ENCODE assay signal across 19 cellular contexts in genomic region chr9:18115131-18115530, GRCh38.
DNase-seq lines count a peak whose midpoint lies in the region; ATAC-seq and TF ChIP-seq lines count a peak whose summit lies in the region.
"Had no signal": no experiment of that assay in that cellular context is flagged by ENCODE, and none has a peak within 500 bp of the region (broad histone marks: within the 10 kb centered on the region; RNA-seq: fewer than 3 reads in every experiment).

No MANE protein-coding gene starts in this region.

- H3K4me3 ChIP-seq in heart right ventricle (no peak overlapping the region), fibroblast of mammary gland (ENCODE audit: control insufficient read depth, low read depth, low read length) (no peak overlapping the region), ovary (no peak overlapping the region)
- H3K4me3 ChIP-seq: GM23338, MG63 had no signal

- intact Hi-C loops in left cardiac atrium (cut with DNase I), result no loop called here
- intact Hi-C loops in heart right ventricle (cut with DNase I), result no loop called here
- intact Hi-C loops in ovary (cut with DNase I), result no loop called here

- H3K4me1 ChIP-seq in heart right ventricle (no peaks in the 10 kb centered on the region), ovary (ENCODE audit: insufficient read depth) (peaks cover 1% of the 10 kb centered on the region)

- H3K27ac Mint-ChIP-seq in natural killer cell treated with Interleukin-12 subunit alpha and Interleukin-12 subunit beta and Interleukin-15 and Interleukin-18, amount 100 ng/mL, for 72 hours, result no peak overlapping the region
- H3K27ac Mint-ChIP-seq: CD4-positive, alpha-beta memory T cell; GM23338 had no signal

- H3K9me3 Mint-ChIP-seq in natural killer cell treated with Interleukin-12 subunit alpha and Interleukin-12 subunit beta and Interleukin-15 and Interleukin-18, amount 100 ng/mL, for 72 hours, result peaks cover 17% of the 10 kb centered on the region
- H3K9me3 Mint-ChIP-seq: GM23338 had no signal

- no peaks in the 10 kb centered on the region for H3K27me3 Mint-ChIP-seq in natural killer cell treated with Interleukin-12 subunit alpha and Interleukin-12 subunit beta and Interleukin-15 and Interleukin-18, amount 100 ng/mL, for 72 hours
- H3K27me3 Mint-ChIP-seq: CD4-positive, alpha-beta memory T cell had no signal

- H3K36me3 Mint-ChIP-seq in natural killer cell treated with Interleukin-12 subunit alpha and Interleukin-12 subunit beta and Interleukin-15 and Interleukin-18, amount 100 ng/mL, for 72 hours, result no peaks in the 10 kb centered on the region
- H3K36me3 Mint-ChIP-seq: CD4-positive, alpha-beta memory T cell had no signal

- DNase-seq in left cardiac atrium (no peak), heart right ventricle (no peak), fibroblast of mammary gland (ENCODE audit: low read depth) (peak; percentile 33), ovary (peak in 4 of 5 donors; percentile 22 to 43 (median 26)), globus pallidus (ENCODE audit: low spot score) (no peak), HCEC 1CT (no peak)
- no peak for DNase-seq in natural killer cell treated with Interleukin-12 subunit alpha and Interleukin-12 subunit beta and Interleukin-15 and Interleukin-18, amount 100 ng/mL, for 72 hours (ENCODE audit: low spot score)
- DNase-seq: CD4-positive, alpha-beta memory T cell; DND-41; GF-D8; MG63; NCI-H1092; NCI-H146; NCI-H2081; NCI-H510A treated with DMSO at 0.1 percent for 48 hours; NCI-H82 had no signal

- TF ChIP-seq CTCF in heart right ventricle (IDR thresholded peaks at IDR 0.05), result no peak
- no peak for TF ChIP-seq CTCF in fibroblast of mammary gland (conservative IDR thresholded peaks at IDR 0.05; ENCODE audit: control insufficient read depth, insufficient read depth, low read depth, low read length)
- TF ChIP-seq CTCF in ovary (IDR thresholded peaks at IDR 0.05), result no peak

- peak; percentile 44 to 81 for ATAC-seq in left cardiac atrium
- ATAC-seq in heart right ventricle, result no peak
- ATAC-seq in HG03460 (IDR thresholded peaks at IDR 0.05; ENCODE audit: unreplicated experiment), result no peak
- no peak for ATAC-seq in natural killer cell treated with Interleukin-12 subunit alpha and Interleukin-12 subunit beta and Interleukin-15 and Interleukin-18, amount 100 ng/mL, for 72 hours
- ATAC-seq: GM23338 had no signal

- 54 to 56% methylated on average over 3 of the region's 3 CpGs for WGBS in heart right ventricle, 2 donors
- 32 to 38% (median 35%) methylated on average over 3 of the region's 3 CpGs for WGBS in ovary, 3 donors

- H3K36me3 ChIP-seq in heart right ventricle (no peaks in the 10 kb centered on the region), ovary (no peaks in the 10 kb centered on the region)
- H3K36me3 ChIP-seq: MG63 had no signal

- H3K4me3 Mint-ChIP-seq in natural killer cell treated with Interleukin-12 subunit alpha and Interleukin-12 subunit beta and Interleukin-15 and Interleukin-18, amount 100 ng/mL, for 72 hours, result no peak overlapping the region
- H3K4me3 Mint-ChIP-seq: CD4-positive, alpha-beta memory T cell; GM23338 had no signal

- no peak for TF ChIP-seq POLR2A in ovary (IDR thresholded peaks at IDR 0.05)

- H3K4me1 Mint-ChIP-seq in natural killer cell treated with Interleukin-12 subunit alpha and Interleukin-12 subunit beta and Interleukin-15 and Interleukin-18, amount 100 ng/mL, for 72 hours (ENCODE audit: low read depth in 2 of 2), result no peaks in the 10 kb centered on the region
- H3K4me1 Mint-ChIP-seq: CD4-positive, alpha-beta memory T cell; GM23338 had no signal

- no peak for TF ChIP-seq EP300 in ovary (IDR thresholded peaks at IDR 0.05)

- H3K27me3 ChIP-seq in heart right ventricle (peaks cover 0 to 1% (median 0%) of the 10 kb centered on the region in 7 donors), ovary (no peaks in the 10 kb centered on the region)
- H3K27me3 ChIP-seq: MG63 had no signal

- H3K27ac ChIP-seq in heart right ventricle (no peak overlapping the region), ovary (no peak overlapping the region)
- H3K27ac ChIP-seq: KMS-11 had no signal

- H3K9me3 ChIP-seq in heart right ventricle (no peaks in the 10 kb centered on the region), ovary (no peaks in the 10 kb centered on the region)
- H3K9me3 ChIP-seq: MG63 had no signal

Comparison
In these comparisons a context has a peak if more than half of its experiments do, and no peak if none do; other contexts are left out.
1. ATAC-seq: peak in left cardiac atrium (2 of 2); none in heart right ventricle (0 of 8), HG03460 (single experiment) and natural killer cell treated with Interleukin-12 subunit alpha and Interleukin-12 subunit beta and Interleukin-15 and Interleukin-18, amount 100 ng/mL, for 72 hours (0 of 2).
2. DNase-seq: peak in fibroblast of mammary gland (single experiment) and ovary (4 of 5); none in left cardiac atrium (single experiment), heart right ventricle (0 of 2), globus pallidus (single experiment), natural killer cell treated with Interleukin-12 subunit alpha and Interleukin-12 subunit beta and Interleukin-15 and Interleukin-18, amount 100 ng/mL, for 72 hours (single experiment) and HCEC 1CT (single experiment).